Comparison of ENCODE assay signal across 12 cellular contexts in genomic region chr14:20429801-20430669, GRCh38. TPM values are rescaled to one million over a fixed set of nuclear protein-coding genes. Genes with fewer than 3 reads are reported as not detected.
DNase-seq lines count a peak whose midpoint lies in the region; ATAC-seq, FAIRE-seq and TF ChIP-seq lines count a peak whose summit lies in the region.
"Had no signal": no experiment of that assay in that cellular context is flagged by ENCODE, and none has a peak within 500 bp of the region (broad histone marks: within the 10 kb centered on the region; RNA-seq: fewer than 3 reads in every experiment).

No MANE protein-coding gene starts in this region.

- TF ChIP-seq POLR2A in HepG2 (IDR thresholded peaks at IDR 0.05; ENCODE audit: insufficient read depth in 1 of 2, low read depth in 2 of 2, low read length in 2 of 2) = no peak

- peak; percentile 56 for FAIRE-seq in HepG2 (lab: Jason Lieb, UNC)

- POLR2A ChIA-PET in HepG2 (lab: Yijun Ruan, JAX) = interaction anchor here (0.7 to 4.0 kb wide), 8 partner anchors 12 to 86 kb away, joined by 3 to 37 read pairs (median 4); partner anchors contain the start of genes APEX1, OSGEP, PARP2 and PIP4P1

- no peak for TF ChIP-seq CTCF in HepG2 (CRISPR knock-in tag; IDR thresholded peaks at IDR 0.05)

- H3K4me3 ChIP-seq in HepG2 (replicated peaks in 1 of 3; ENCODE audit: insufficient read depth in 1 of 3, low read depth in 2 of 3, low read length in 3 of 3) (no peak overlapping the region), thymus (ENCODE audit: low read length) (no peak overlapping the region)

- in situ Hi-C loops in HepG2 (cut with HindIII; ENCODE audit: extremely low pct_ligation_motif_present, low pct_unique_long_range_greater_than_20kb) = no loop called here

- H3K27me3 Mint-ChIP-seq in activated T-cell treated with anti-CD3 and anti-CD28 coated beads, Interleukin-2, amount 50 U/mL, for 24 hours = no peaks in the 10 kb centered on the region
- H3K27me3 Mint-ChIP-seq: central memory CD8-positive, alpha-beta T cell had no signal

- H3K4me1 ChIP-seq in HepG2 (ENCODE audit: insufficient read depth, low read length) = peaks cover 52% of the 10 kb centered on the region
- peaks cover 23% of the 10 kb centered on the region for H3K4me1 ChIP-seq in thymus (ENCODE audit: control insufficient read depth, insufficient read depth, low read length)

- H3K9ac ChIP-seq in HepG2 (ENCODE audit: insufficient read depth, low read depth, low read length) = no peak overlapping the region

- H3K27me3 ChIP-seq in HepG2 (ENCODE audit: control insufficient read depth in 1 of 2, insufficient read depth in 2 of 2, low read length in 2 of 2) (no peaks in the 10 kb centered on the region; a peak in 1 of 5 replicates), thymus (ENCODE audit: control insufficient read depth, insufficient read depth) (no peaks in the 10 kb centered on the region)

- peak in 1 of 2 experiments; percentile 8; a peak in 1 of 4 replicates for TF ChIP-seq EP300 in HepG2 (IDR thresholded peaks at IDR 0.05; ENCODE audit: low read depth in 2 of 2, low read length in 2 of 2)
- TF ChIP-seq EP300 in HepG2 (CRISPR knock-in tag; IDR thresholded peaks at IDR 0.05; ENCODE audit: borderline replicate concordance) = no peak

- no peaks in the 10 kb centered on the region for H3K36me3 Mint-ChIP-seq in activated T-cell treated with anti-CD3 and anti-CD28 coated beads, Interleukin-2, amount 50 U/mL, for 24 hours (ENCODE audit: low read depth)
- H3K36me3 Mint-ChIP-seq: mesothelial cell of epicardium had no signal

- H3K36me3 ChIP-seq in HepG2 (replicated peaks in 1 of 2; ENCODE audit: control insufficient read depth in 1 of 2, insufficient read depth in 2 of 2, low read length in 2 of 2) = no peaks in the 10 kb centered on the region
- no peaks in the 10 kb centered on the region for H3K36me3 ChIP-seq in thymus (ENCODE audit: control insufficient read depth, insufficient read depth)

- no peak overlapping the region for H2AFZ ChIP-seq in HepG2 (ENCODE audit: low read length)

- no TSS peak for BruUV-seq in HepG2 (replicated peaks; lab: Mats Ljungman, UMichigan)

- 39% methylated on average over 14 of the region's 30 CpGs for WGBS in HepG2 (ENCODE audit: low lambda C conversion rate)
- 75% methylated on average over 30 of the region's 30 CpGs for WGBS in thymus

- H3K27ac ChIP-seq in HepG2 (ENCODE audit: extremely low read length, insufficient read depth, low read length) (no peak overlapping the region), thymus (ENCODE audit: low read depth) (peak overlapping the region; percentile 55)

- H3K4me3 Mint-ChIP-seq in activated T-cell treated with anti-CD3 and anti-CD28 coated beads, Interleukin-2, amount 50 U/mL, for 24 hours = no peak overlapping the region
- H3K4me3 Mint-ChIP-seq: central memory CD8-positive, alpha-beta T cell; mesothelial cell of epicardium had no signal

- DNase-seq in activated CD8-positive, alpha-beta memory T cell treated with anti-CD3 and anti-CD28 coated beads for 24 hours = peak; percentile 75
- no peak for DNase-seq in activated CD8-positive, alpha-beta memory T cell treated with anti-CD3 and anti-CD28 coated beads, Interleukin-2, amount 50 U/mL, for 48 hours
- DNase-seq in activated T-cell treated with anti-CD3 and anti-CD28 coated beads, Interleukin-2, amount 50 U/mL, for 24 hours = peak; percentile 45
- DNase-seq in HepG2 (ENCODE audit: low spot score) = peak; percentile 30
- DNase-seq: NCI-H524 treated with DMSO at 0.1 percent for 48 hours; stimulated activated CD4-positive, alpha-beta T cell treated with anti-CD3 and anti-CD28 coated beads, Interleukin-12 subunit alpha, Interleukin-12 subunit beta, amount 100 ng/mL, for 4 hours had no signal

- peaks cover 34% of the 10 kb centered on the region for H3K4me1 Mint-ChIP-seq in activated T-cell treated with anti-CD3 and anti-CD28 coated beads, Interleukin-2, amount 50 U/mL, for 24 hours (ENCODE audit: low read depth)
- H3K4me1 Mint-ChIP-seq: mesothelial cell of epicardium had no signal

- CTCF ChIA-PET in HepG2 (lab: Yijun Ruan, JAX; ENCODE audit: low intra/inter-chr PET ratio, low total read pairs) = no interaction called here

- H3K9me3 Mint-ChIP-seq in activated T-cell treated with anti-CD3 and anti-CD28 coated beads, Interleukin-2, amount 50 U/mL, for 24 hours = no peaks in the 10 kb centered on the region
- H3K9me3 Mint-ChIP-seq: central memory CD8-positive, alpha-beta T cell; mesothelial cell of epicardium had no signal

- peak overlapping the region; percentile 25 for H3K4me2 ChIP-seq in HepG2 (ENCODE audit: low read depth, low read length)

- no peaks in the 10 kb centered on the region for H3K9me3 ChIP-seq in HepG2 (ENCODE audit: low read length)
- H3K9me3 ChIP-seq in thymus (ENCODE audit: control insufficient read depth) = no peaks in the 10 kb centered on the region

- H3K27ac Mint-ChIP-seq in activated T-cell treated with anti-CD3 and anti-CD28 coated beads, Interleukin-2, amount 50 U/mL, for 24 hours = peak overlapping the region; percentile 73
- H3K27ac Mint-ChIP-seq: mesothelial cell of epicardium had no signal

- intact Hi-C loops in HepG2 (cut with micrococcal nuclease; ENCODE audit: unreplicated experiment) = no loop called here

- no peak for TF ChIP-seq RAD21 in HepG2 (CRISPR knock-in tag; IDR thresholded peaks at IDR 0.05)

- H3K79me2 ChIP-seq in HepG2 (ENCODE audit: insufficient read depth, low read length) = no peaks in the 10 kb centered on the region

- ATAC-seq in HepG2 (peak; percentile 65), HG03097 (IDR thresholded peaks at IDR 0.05; ENCODE audit: low FRiP score, unreplicated experiment) (no peak), GM21723 (IDR thresholded peaks at IDR 0.05; ENCODE audit: unreplicated experiment) (no peak), GM21576 (IDR thresholded peaks at IDR 0.05; ENCODE audit: unreplicated experiment) (no peak)

- H4K20me1 ChIP-seq in HepG2 (ENCODE audit: insufficient read depth, low read length) = no peaks in the 10 kb centered on the region

RNA-seq across cellular contexts. Expression of gene KLHL33, which starts 5.9 kb away (rescaled TPM):
- not detected in 2 replicates for total RNA-seq in HepG2 (2016; rRNA removed; fragmentation: Illumina TruSeq; extraction: Trizol)
- total RNA-seq in HepG2 (2016; cell fraction: cytosol; rRNA removed; fragmentation: Illumina TruSeq; extraction: Trizol; ENCODE audit: low read depth) = not detected in 2 replicates
- not detected in 2 replicates for total RNA-seq in HepG2 (2016; cell fraction: insoluble cytoplasmic fraction; rRNA removed; fragmentation: Illumina TruSeq; extraction: Trizol)
- not detected in 2 replicates for total RNA-seq in HepG2 (2016; cell fraction: membrane; rRNA removed; fragmentation: Illumina TruSeq; extraction: Trizol)
- total RNA-seq in HepG2 (2016; cell fraction: nucleus; rRNA removed; fragmentation: Illumina TruSeq; extraction: Trizol) = not detected in 2 replicates
- polyA plus RNA-seq in HepG2 (2011; rRNA removed) (0.05 TPM in 1 of 2 replicates, not detected in the other), thymus (0.64 TPM)
- polyA plus RNA-seq in HepG2 (2011; cell fraction: cytosol; rRNA removed) = 0.03 and 0.05 TPM in 2 replicates
- 0.03 and 0.10 TPM in 2 replicates for polyA plus RNA-seq in HepG2 (2011; cell fraction: nucleus; rRNA removed)
- 0.05 and 0.15 TPM in 2 replicates for polyA plus RNA-seq in HepG2 (2012)
- not detected in 2 replicates for polyA plus RNA-seq in HepG2 (2016; cell fraction: cytosol; fragmentation: Illumina TruSeq; extraction: Trizol; ENCODE audit: low read depth)
- polyA plus RNA-seq in HepG2 (2016; cell fraction: insoluble cytoplasmic fraction; fragmentation: Illumina TruSeq; extraction: Trizol; ENCODE audit: low read depth) = 0.04 TPM in 1 of 2 replicates, not detected in the other
- not detected in 2 replicates for polyA plus RNA-seq in HepG2 (2016; cell fraction: membrane; fragmentation: Illumina TruSeq; extraction: Trizol; ENCODE audit: low read depth)
- polyA plus RNA-seq in HepG2 (2016; cell fraction: nucleus; fragmentation: Illumina TruSeq; extraction: Trizol; ENCODE audit: insufficient read depth, low read depth) = not detected in 2 replicates
- polyA minus RNA-seq in HepG2 (2011; rRNA and poly(A)+ RNA removed; ENCODE audit: low replicate concordance) = 0.04 and 0.12 TPM in 2 replicates
- polyA minus RNA-seq in HepG2 (2011; cell fraction: cytosol; rRNA and poly(A)+ RNA removed) = not detected in 2 replicates
- polyA minus RNA-seq in HepG2 (2011; cell fraction: nucleus; rRNA and poly(A)+ RNA removed) = 0.12 TPM in 1 of 2 replicates, not detected in the other

RNA-seq across cellular contexts. Expression of gene TEP1, which starts 16.7 kb away (rescaled TPM):
- 9.5 and 12.8 TPM in 2 replicates for total RNA-seq in HepG2 (2016; rRNA removed; fragmentation: Illumina TruSeq; extraction: Trizol)
- 1.4 and 1.7 TPM in 2 replicates for total RNA-seq in HepG2 (2016; cell fraction: cytosol; rRNA removed; fragmentation: Illumina TruSeq; extraction: Trizol; ENCODE audit: low read depth)
- 10.8 and 12.7 TPM in 2 replicates for total RNA-seq in HepG2 (2016; cell fraction: insoluble cytoplasmic fraction; rRNA removed; fragmentation: Illumina TruSeq; extraction: Trizol)
- total RNA-seq in HepG2 (2016; cell fraction: membrane; rRNA removed; fragmentation: Illumina TruSeq; extraction: Trizol) = 1.9 and 3.0 TPM in 2 replicates
- 16.2 and 17.5 TPM in 2 replicates for total RNA-seq in HepG2 (2016; cell fraction: nucleus; rRNA removed; fragmentation: Illumina TruSeq; extraction: Trizol)
- polyA plus RNA-seq in HepG2 (2011; rRNA removed) = 11.0 and 16.9 TPM in 2 replicates
- polyA plus RNA-seq in HepG2 (2011; cell fraction: cytosol; rRNA removed) = 4.2 and 4.7 TPM in 2 replicates
- polyA plus RNA-seq in HepG2 (2011; cell fraction: nucleus; rRNA removed) = 48.7 and 52.6 TPM in 2 replicates
- polyA plus RNA-seq in HepG2 (2012) = 12.2 and 12.9 TPM in 2 replicates
- polyA plus RNA-seq in HepG2 (2016; cell fraction: cytosol; fragmentation: Illumina TruSeq; extraction: Trizol; ENCODE audit: low read depth) = 0.97 and 1.2 TPM in 2 replicates
- 7.4 and 7.8 TPM in 2 replicates for polyA plus RNA-seq in HepG2 (2016; cell fraction: insoluble cytoplasmic fraction; fragmentation: Illumina TruSeq; extraction: Trizol; ENCODE audit: low read depth)
- polyA plus RNA-seq in HepG2 (2016; cell fraction: membrane; fragmentation: Illumina TruSeq; extraction: Trizol; ENCODE audit: low read depth) = 1.8 and 2.2 TPM in 2 replicates
- polyA plus RNA-seq in HepG2 (2016; cell fraction: nucleus; fragmentation: Illumina TruSeq; extraction: Trizol; ENCODE audit: insufficient read depth, low read depth) = 29.9 and 31.5 TPM in 2 replicates
- 28.6 and 32.2 TPM in 2 replicates for polyA minus RNA-seq in HepG2 (2011; rRNA and poly(A)+ RNA removed; ENCODE audit: low replicate concordance)
- polyA minus RNA-seq in HepG2 (2011; cell fraction: cytosol; rRNA and poly(A)+ RNA removed) = 10.2 and 12.2 TPM in 2 replicates
- polyA minus RNA-seq in HepG2 (2011; cell fraction: nucleus; rRNA and poly(A)+ RNA removed) = 30.5 and 40.9 TPM in 2 replicates
- polyA plus RNA-seq in thymus = 34.5 TPM

RNA-seq across cellular contexts. Expression of gene OSGEP, which starts 24.6 kb away (rescaled TPM):
- total RNA-seq in HepG2 (2016; rRNA removed; fragmentation: Illumina TruSeq; extraction: Trizol) = 32.4 and 39.7 TPM in 2 replicates
- total RNA-seq in HepG2 (2016; cell fraction: cytosol; rRNA removed; fragmentation: Illumina TruSeq; extraction: Trizol; ENCODE audit: low read depth) = 7.0 and 8.1 TPM in 2 replicates
- 30.4 and 41.7 TPM in 2 replicates for total RNA-seq in HepG2 (2016; cell fraction: insoluble cytoplasmic fraction; rRNA removed; fragmentation: Illumina TruSeq; extraction: Trizol)
- total RNA-seq in HepG2 (2016; cell fraction: membrane; rRNA removed; fragmentation: Illumina TruSeq; extraction: Trizol) = 12.6 and 13.2 TPM in 2 replicates
- total RNA-seq in HepG2 (2016; cell fraction: nucleus; rRNA removed; fragmentation: Illumina TruSeq; extraction: Trizol) = 35.3 and 44.2 TPM in 2 replicates
- polyA plus RNA-seq in HepG2 (2011; rRNA removed) (40.0 and 41.1 TPM in 2 replicates), thymus (96.8 TPM)
- 25.8 and 29.7 TPM in 2 replicates for polyA plus RNA-seq in HepG2 (2011; cell fraction: cytosol; rRNA removed)
- 108 and 113 TPM in 2 replicates for polyA plus RNA-seq in HepG2 (2011; cell fraction: nucleus; rRNA removed)
- 14.8 and 23.9 TPM in 2 replicates for polyA plus RNA-seq in HepG2 (2012)
- 5.7 and 6.0 TPM in 2 replicates for polyA plus RNA-seq in HepG2 (2016; cell fraction: cytosol; fragmentation: Illumina TruSeq; extraction: Trizol; ENCODE audit: low read depth)
- 31.9 and 37.6 TPM in 2 replicates for polyA plus RNA-seq in HepG2 (2016; cell fraction: insoluble cytoplasmic fraction; fragmentation: Illumina TruSeq; extraction: Trizol; ENCODE audit: low read depth)
- polyA plus RNA-seq in HepG2 (2016; cell fraction: membrane; fragmentation: Illumina TruSeq; extraction: Trizol; ENCODE audit: low read depth) = 9.1 and 10.6 TPM in 2 replicates
- 101 and 108 TPM in 2 replicates for polyA plus RNA-seq in HepG2 (2016; cell fraction: nucleus; fragmentation: Illumina TruSeq; extraction: Trizol; ENCODE audit: insufficient read depth, low read depth)
- polyA minus RNA-seq in HepG2 (2011; rRNA and poly(A)+ RNA removed; ENCODE audit: low replicate concordance) = 38.1 and 65.7 TPM in 2 replicates
- polyA minus RNA-seq in HepG2 (2011; cell fraction: cytosol; rRNA and poly(A)+ RNA removed) = 8.6 and 9.5 TPM in 2 replicates
- polyA minus RNA-seq in HepG2 (2011; cell fraction: nucleus; rRNA and poly(A)+ RNA removed) = 99.7 and 101 TPM in 2 replicates

RNA-seq across cellular contexts. Expression of gene APEX1, which starts 25.0 kb away (rescaled TPM):
- total RNA-seq in HepG2 (2016; rRNA removed; fragmentation: Illumina TruSeq; extraction: Trizol) = 171 and 261 TPM in 2 replicates
- total RNA-seq in HepG2 (2016; cell fraction: cytosol; rRNA removed; fragmentation: Illumina TruSeq; extraction: Trizol; ENCODE audit: low read depth) = 72.5 and 84.0 TPM in 2 replicates
- total RNA-seq in HepG2 (2016; cell fraction: insoluble cytoplasmic fraction; rRNA removed; fragmentation: Illumina TruSeq; extraction: Trizol) = 177 and 247 TPM in 2 replicates
- total RNA-seq in HepG2 (2016; cell fraction: membrane; rRNA removed; fragmentation: Illumina TruSeq; extraction: Trizol) = 130 and 144 TPM in 2 replicates
- total RNA-seq in HepG2 (2016; cell fraction: nucleus; rRNA removed; fragmentation: Illumina TruSeq; extraction: Trizol) = 79.4 and 94.6 TPM in 2 replicates
- polyA plus RNA-seq in HepG2 (2011; rRNA removed) (336 and 405 TPM in 2 replicates), thymus (128 TPM)
- 342 and 365 TPM in 2 replicates for polyA plus RNA-seq in HepG2 (2011; cell fraction: cytosol; rRNA removed)
- polyA plus RNA-seq in HepG2 (2011; cell fraction: nucleus; rRNA removed) = 199 and 247 TPM in 2 replicates
- 218 and 250 TPM in 2 replicates for polyA plus RNA-seq in HepG2 (2012)
- 85.4 and 96.6 TPM in 2 replicates for polyA plus RNA-seq in HepG2 (2016; cell fraction: cytosol; fragmentation: Illumina TruSeq; extraction: Trizol; ENCODE audit: low read depth)
- polyA plus RNA-seq in HepG2 (2016; cell fraction: insoluble cytoplasmic fraction; fragmentation: Illumina TruSeq; extraction: Trizol; ENCODE audit: low read depth) = 442 and 448 TPM in 2 replicates
- polyA plus RNA-seq in HepG2 (2016; cell fraction: membrane; fragmentation: Illumina TruSeq; extraction: Trizol; ENCODE audit: low read depth) = 162 and 177 TPM in 2 replicates
- 253 and 259 TPM in 2 replicates for polyA plus RNA-seq in HepG2 (2016; cell fraction: nucleus; fragmentation: Illumina TruSeq; extraction: Trizol; ENCODE audit: insufficient read depth, low read depth)
- 377 and 396 TPM in 2 replicates for polyA minus RNA-seq in HepG2 (2011; rRNA and poly(A)+ RNA removed; ENCODE audit: low replicate concordance)
- 101 and 112 TPM in 2 replicates for polyA minus RNA-seq in HepG2 (2011; cell fraction: cytosol; rRNA and poly(A)+ RNA removed)
- polyA minus RNA-seq in HepG2 (2011; cell fraction: nucleus; rRNA and poly(A)+ RNA removed) = 59.6 and 63.5 TPM in 2 replicates

RNA-seq across cellular contexts. Expression of gene PIP4P1, which starts 31.2 kb away (rescaled TPM):
- 31.9 and 33.4 TPM in 2 replicates for total RNA-seq in HepG2 (2016; rRNA removed; fragmentation: Illumina TruSeq; extraction: Trizol)
- total RNA-seq in HepG2 (2016; cell fraction: cytosol; rRNA removed; fragmentation: Illumina TruSeq; extraction: Trizol; ENCODE audit: low read depth) = 16.4 and 18.3 TPM in 2 replicates
- 32.1 and 34.6 TPM in 2 replicates for total RNA-seq in HepG2 (2016; cell fraction: insoluble cytoplasmic fraction; rRNA removed; fragmentation: Illumina TruSeq; extraction: Trizol)
- 32.6 and 39.7 TPM in 2 replicates for total RNA-seq in HepG2 (2016; cell fraction: membrane; rRNA removed; fragmentation: Illumina TruSeq; extraction: Trizol)
- total RNA-seq in HepG2 (2016; cell fraction: nucleus; rRNA removed; fragmentation: Illumina TruSeq; extraction: Trizol) = 20.8 and 28.1 TPM in 2 replicates
- 47.0 and 54.5 TPM in 2 replicates for polyA plus RNA-seq in HepG2 (2011; rRNA removed)
- polyA plus RNA-seq in HepG2 (2011; cell fraction: cytosol; rRNA removed) = 40.6 and 41.5 TPM in 2 replicates
- 70.2 and 90.4 TPM in 2 replicates for polyA plus RNA-seq in HepG2 (2011; cell fraction: nucleus; rRNA removed)
- 30.3 and 35.7 TPM in 2 replicates for polyA plus RNA-seq in HepG2 (2012)
- polyA plus RNA-seq in HepG2 (2016; cell fraction: cytosol; fragmentation: Illumina TruSeq; extraction: Trizol; ENCODE audit: low read depth) = 14.0 and 16.8 TPM in 2 replicates
- 40.6 and 44.1 TPM in 2 replicates for polyA plus RNA-seq in HepG2 (2016; cell fraction: insoluble cytoplasmic fraction; fragmentation: Illumina TruSeq; extraction: Trizol; ENCODE audit: low read depth)
- 24.7 and 35.2 TPM in 2 replicates for polyA plus RNA-seq in HepG2 (2016; cell fraction: membrane; fragmentation: Illumina TruSeq; extraction: Trizol; ENCODE audit: low read depth)
- 61.7 and 72.0 TPM in 2 replicates for polyA plus RNA-seq in HepG2 (2016; cell fraction: nucleus; fragmentation: Illumina TruSeq; extraction: Trizol; ENCODE audit: insufficient read depth, low read depth)
- 63.2 and 70.8 TPM in 2 replicates for polyA minus RNA-seq in HepG2 (2011; rRNA and poly(A)+ RNA removed; ENCODE audit: low replicate concordance)
- polyA minus RNA-seq in HepG2 (2011; cell fraction: cytosol; rRNA and poly(A)+ RNA removed) = 16.6 and 21.8 TPM in 2 replicates
- polyA minus RNA-seq in HepG2 (2011; cell fraction: nucleus; rRNA and poly(A)+ RNA removed) = 33.3 and 33.8 TPM in 2 replicates
- polyA plus RNA-seq in thymus = 53.2 TPM
